Comparison of ENCODE assay signal across 1 cellular context in the genomic region with DNA sequence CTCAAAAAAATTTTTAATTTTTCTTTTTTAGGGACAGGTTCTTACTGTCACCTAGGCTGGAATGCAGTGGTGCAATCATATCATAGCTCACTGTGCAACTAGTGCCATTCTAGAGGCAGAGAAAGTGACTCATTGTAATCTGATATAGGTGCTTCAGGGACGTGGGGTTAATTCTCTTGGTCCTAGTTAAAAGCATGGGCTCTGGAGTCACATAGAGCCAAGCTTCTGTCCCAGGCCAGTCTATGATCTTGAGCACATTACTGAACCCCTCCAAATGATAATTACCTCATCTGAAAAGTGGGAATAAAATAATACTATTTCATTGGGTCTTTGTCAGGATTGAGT.
A peak's percentile ranks its signal among the peaks of the same experiment; 100 is the strongest.
TF ChIP-seq lines count a peak whose summit lies in the region.

No MANE protein-coding gene starts in this region.

TF ChIP-seq in HEK293, 187 proteins besides CTCF, POLR2A, EP300 and RAD21 (continued from another document and continues in another):
- TF ChIP-seq ZNF350 (tag by site-specific recombination; IDR thresholded peaks at IDR 0.05) (no peak), MYNN (tag by site-specific recombination; IDR thresholded peaks at IDR 0.05; ENCODE audit: borderline replicate concordance) (peak; percentile 82), YY2 (tag by site-specific recombination; IDR thresholded peaks at IDR 0.05) (no peak), MZF1 (tag by site-specific recombination; IDR thresholded peaks at IDR 0.05; ENCODE audit: borderline replicate concordance) (no peak), ZNF555 (tag by site-specific recombination; conservative IDR thresholded peaks at IDR 0.05) (no peak), ZNF530 (tag by site-specific recombination; IDR thresholded peaks at IDR 0.05; ENCODE audit: low read depth) (no peak), ZNF664 (tag by site-specific recombination; IDR thresholded peaks at IDR 0.05) (0 out of 2 replicates have a peak, but pooled peaks have one; percentile 22), ZNF132 (tag by site-specific recombination; IDR thresholded peaks at IDR 0.05; ENCODE audit: borderline replicate concordance) (no peak), ZNF776 (tag by site-specific recombination; IDR thresholded peaks at IDR 0.05; ENCODE audit: borderline replicate concordance) (no peak), ZFP3 (tag by site-specific recombination; IDR thresholded peaks at IDR 0.05; ENCODE audit: low read depth) (no peak), ZNF302 (tag by site-specific recombination; IDR thresholded peaks at IDR 0.05; ENCODE audit: low read depth) (no peak), ZNF175 (tag by site-specific recombination; IDR thresholded peaks at IDR 0.05) (no peak), ZNF660 (tag by site-specific recombination; IDR thresholded peaks at IDR 0.05) (peak; percentile 72; the same call in 1 of the 2 replicates), KLF7 (tag by site-specific recombination; IDR thresholded peaks at IDR 0.05; ENCODE audit: borderline replicate concordance) (no peak), ZNF707 (tag by site-specific recombination; IDR thresholded peaks at IDR 0.05) (no peak), ZNF391 (tag by site-specific recombination; IDR thresholded peaks at IDR 0.05; ENCODE audit: borderline replicate concordance, low read depth) (no peak; the same call in 1 of the 2 replicates), KLF8 (tag by site-specific recombination; IDR thresholded peaks at IDR 0.05) (peak; percentile 70; the same call in 1 of the 2 replicates), KLF10 (tag by site-specific recombination; IDR thresholded peaks at IDR 0.05) (peak; percentile 91), ZNF654 (tag by site-specific recombination; IDR thresholded peaks at IDR 0.05; ENCODE audit: low read depth) (no peak), ZNF501 (tag by site-specific recombination; IDR thresholded peaks at IDR 0.05) (0 out of 2 replicates have a peak, but pooled peaks have one; percentile 16), ZNF174 (tag by site-specific recombination; IDR thresholded peaks at IDR 0.05) (no peak), ZNF202 (tag by site-specific recombination; IDR thresholded peaks at IDR 0.05; ENCODE audit: borderline replicate concordance) (no peak), ZNF169 (tag by site-specific recombination; IDR thresholded peaks at IDR 0.05) (no peak), ZNF292 (tag by site-specific recombination; IDR thresholded peaks at IDR 0.05; ENCODE audit: borderline replicate concordance, low read depth) (no peak), ZNF629 (tag by site-specific recombination; IDR thresholded peaks at IDR 0.05) (peak; percentile 79), ZNF426 (tag by site-specific recombination; IDR thresholded peaks at IDR 0.05) (no peak), ZNF221 (tag by site-specific recombination; IDR thresholded peaks at IDR 0.05; ENCODE audit: borderline replicate concordance) (no peak), FEZF1 (tag by site-specific recombination; IDR thresholded peaks at IDR 0.05) (no peak), GFI1B (tag by site-specific recombination; IDR thresholded peaks at IDR 0.05) (no peak), ZIC2 (tag by site-specific recombination; IDR thresholded peaks at IDR 0.05) (no peak), ZNF19 (tag by site-specific recombination; IDR thresholded peaks at IDR 0.05; ENCODE audit: low read depth) (no peak)
- TF ChIP-seq, protein P1, sequence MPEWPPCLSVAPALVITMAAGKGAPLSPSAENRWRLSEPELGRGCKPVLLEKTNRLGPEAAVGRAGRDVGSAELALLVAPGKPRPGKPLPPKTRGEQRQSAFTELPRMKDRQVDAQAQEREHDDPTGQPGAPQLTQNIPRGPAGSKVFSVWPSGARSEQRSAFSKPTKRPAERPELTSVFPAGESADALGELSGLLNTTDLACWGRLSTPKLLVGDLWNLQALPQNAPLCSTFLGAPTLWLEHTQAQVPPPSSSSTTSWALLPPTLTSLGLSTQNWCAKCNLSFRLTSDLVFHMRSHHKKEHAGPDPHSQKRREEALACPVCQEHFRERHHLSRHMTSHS (tag by site-specific recombination; IDR thresholded peaks at IDR 0.05) = no peak
- TF ChIP-seq, protein P2, sequence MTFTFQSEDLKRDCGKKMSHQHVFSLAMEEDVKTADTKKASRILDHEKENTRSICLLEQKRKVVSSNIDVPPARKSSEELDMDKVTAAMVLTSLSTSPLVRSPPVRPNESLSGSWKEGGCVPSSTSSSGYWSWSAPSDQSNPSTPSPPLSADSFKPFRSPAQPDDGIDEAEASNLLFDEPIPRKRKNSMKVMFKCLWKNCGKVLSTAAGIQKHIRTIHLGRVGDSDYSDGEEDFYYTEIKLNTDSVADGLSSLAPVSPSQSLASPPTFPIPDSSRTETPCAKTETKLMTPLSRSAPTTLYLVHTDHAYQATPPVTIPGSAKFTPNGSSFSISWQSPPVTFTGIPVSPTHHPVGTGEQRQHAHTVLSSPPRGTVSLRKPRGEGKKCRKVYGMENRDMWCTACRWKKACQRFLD (tag by site-specific recombination; IDR thresholded peaks at IDR 0.05) = no peak
- TF ChIP-seq, protein P3, sequence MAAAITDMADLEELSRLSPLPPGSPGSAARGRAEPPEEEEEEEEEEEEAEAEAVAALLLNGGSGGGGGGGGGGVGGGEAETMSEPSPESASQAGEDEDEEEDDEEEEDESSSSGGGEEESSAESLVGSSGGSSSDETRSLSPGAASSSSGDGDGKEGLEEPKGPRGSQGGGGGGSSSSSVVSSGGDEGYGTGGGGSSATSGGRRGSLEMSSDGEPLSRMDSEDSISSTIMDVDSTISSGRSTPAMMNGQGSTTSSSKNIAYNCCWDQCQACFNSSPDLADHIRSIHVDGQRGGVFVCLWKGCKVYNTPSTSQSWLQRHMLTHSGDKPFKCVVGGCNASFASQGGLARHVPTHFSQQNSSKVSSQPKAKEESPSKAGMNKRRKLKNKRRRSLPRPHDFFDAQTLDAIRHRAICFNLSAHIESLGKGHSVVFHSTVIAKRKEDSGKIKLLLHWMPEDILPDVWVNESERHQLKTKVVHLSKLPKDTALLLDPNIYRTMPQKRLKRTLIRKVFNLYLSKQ (tag by site-specific recombination; IDR thresholded peaks at IDR 0.05; ENCODE audit: borderline replicate concordance) = no peak
- TF ChIP-seq, protein P4, sequence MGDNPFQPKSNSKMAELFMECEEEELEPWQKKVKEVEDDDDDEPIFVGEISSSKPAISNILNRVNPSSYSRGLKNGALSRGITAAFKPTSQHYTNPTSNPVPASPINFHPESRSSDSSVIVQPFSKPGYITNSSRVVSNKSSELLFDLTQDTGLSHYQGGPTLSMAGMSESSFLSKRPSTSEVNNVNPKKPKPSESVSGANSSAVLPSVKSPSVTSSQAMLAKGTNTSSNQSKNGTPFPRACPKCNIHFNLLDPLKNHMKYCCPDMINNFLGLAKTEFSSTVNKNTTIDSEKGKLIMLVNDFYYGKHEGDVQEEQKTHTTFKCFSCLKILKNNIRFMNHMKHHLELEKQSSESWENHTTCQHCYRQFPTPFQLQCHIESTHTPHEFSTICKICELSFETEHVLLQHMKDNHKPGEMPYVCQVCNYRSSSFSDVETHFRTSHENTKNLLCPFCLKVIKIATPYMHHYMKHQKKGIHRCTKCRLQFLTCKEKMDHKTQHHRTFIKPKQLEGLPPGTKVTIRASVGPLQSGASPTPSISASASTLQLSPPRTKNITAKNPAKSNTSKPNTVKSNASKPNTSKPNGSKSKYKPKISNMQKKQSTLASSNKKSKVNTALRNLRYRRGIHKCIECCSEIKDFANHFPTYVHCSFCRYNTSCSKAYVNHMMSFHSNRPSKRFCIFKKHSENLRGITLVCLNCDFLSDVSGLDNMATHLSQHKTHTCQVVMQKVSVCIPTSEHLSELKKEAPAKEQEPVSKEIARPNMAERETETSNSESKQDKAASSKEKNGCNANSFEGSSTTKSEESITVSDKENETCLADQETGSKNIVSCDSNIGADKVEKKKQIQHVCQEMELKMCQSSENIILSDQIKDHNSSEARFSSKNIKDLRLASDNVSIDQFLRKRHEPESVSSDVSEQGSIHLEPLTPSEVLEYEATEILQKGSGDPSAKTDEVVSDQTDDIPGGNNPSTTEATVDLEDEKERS (tag by site-specific recombination; IDR thresholded peaks at IDR 0.05) = no peak
- TF ChIP-seq, protein P5, sequence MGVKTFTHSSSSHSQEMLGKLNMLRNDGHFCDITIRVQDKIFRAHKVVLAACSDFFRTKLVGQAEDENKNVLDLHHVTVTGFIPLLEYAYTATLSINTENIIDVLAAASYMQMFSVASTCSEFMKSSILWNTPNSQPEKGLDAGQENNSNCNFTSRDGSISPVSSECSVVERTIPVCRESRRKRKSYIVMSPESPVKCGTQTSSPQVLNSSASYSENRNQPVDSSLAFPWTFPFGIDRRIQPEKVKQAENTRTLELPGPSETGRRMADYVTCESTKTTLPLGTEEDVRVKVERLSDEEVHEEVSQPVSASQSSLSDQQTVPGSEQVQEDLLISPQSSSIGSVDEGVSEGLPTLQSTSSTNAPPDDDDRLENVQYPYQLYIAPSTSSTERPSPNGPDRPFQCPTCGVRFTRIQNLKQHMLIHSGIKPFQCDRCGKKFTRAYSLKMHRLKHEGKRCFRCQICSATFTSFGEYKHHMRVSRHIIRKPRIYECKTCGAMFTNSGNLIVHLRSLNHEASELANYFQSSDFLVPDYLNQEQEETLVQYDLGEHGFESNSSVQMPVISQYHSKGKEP (tag by site-specific recombination; IDR thresholded peaks at IDR 0.05) = peak; percentile 96
- TF ChIP-seq, protein P6, sequence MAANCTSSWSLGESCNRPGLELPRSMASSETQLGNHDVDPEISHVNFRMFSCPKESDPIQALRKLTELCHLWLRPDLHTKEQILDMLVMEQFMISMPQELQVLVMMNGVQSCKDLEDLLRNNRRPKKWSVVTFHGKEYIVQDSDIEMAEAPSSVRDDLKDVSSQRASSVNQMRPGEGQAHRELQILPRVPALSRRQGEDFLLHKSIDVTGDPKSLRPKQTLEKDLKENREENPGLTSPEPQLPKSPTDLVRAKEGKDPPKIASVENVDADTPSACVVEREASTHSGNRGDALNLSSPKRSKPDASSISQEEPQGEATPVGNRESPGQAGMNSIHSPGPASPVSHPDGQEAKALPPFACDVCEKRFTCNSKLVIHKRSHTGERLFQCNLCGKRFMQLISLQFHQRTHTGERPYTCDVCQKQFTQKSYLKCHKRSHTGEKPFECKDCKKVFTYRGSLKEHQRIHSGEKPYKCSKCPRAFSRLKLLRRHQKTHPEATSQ (tag by site-specific recombination; IDR thresholded peaks at IDR 0.05) = no peak
- TF ChIP-seq, protein P7, sequence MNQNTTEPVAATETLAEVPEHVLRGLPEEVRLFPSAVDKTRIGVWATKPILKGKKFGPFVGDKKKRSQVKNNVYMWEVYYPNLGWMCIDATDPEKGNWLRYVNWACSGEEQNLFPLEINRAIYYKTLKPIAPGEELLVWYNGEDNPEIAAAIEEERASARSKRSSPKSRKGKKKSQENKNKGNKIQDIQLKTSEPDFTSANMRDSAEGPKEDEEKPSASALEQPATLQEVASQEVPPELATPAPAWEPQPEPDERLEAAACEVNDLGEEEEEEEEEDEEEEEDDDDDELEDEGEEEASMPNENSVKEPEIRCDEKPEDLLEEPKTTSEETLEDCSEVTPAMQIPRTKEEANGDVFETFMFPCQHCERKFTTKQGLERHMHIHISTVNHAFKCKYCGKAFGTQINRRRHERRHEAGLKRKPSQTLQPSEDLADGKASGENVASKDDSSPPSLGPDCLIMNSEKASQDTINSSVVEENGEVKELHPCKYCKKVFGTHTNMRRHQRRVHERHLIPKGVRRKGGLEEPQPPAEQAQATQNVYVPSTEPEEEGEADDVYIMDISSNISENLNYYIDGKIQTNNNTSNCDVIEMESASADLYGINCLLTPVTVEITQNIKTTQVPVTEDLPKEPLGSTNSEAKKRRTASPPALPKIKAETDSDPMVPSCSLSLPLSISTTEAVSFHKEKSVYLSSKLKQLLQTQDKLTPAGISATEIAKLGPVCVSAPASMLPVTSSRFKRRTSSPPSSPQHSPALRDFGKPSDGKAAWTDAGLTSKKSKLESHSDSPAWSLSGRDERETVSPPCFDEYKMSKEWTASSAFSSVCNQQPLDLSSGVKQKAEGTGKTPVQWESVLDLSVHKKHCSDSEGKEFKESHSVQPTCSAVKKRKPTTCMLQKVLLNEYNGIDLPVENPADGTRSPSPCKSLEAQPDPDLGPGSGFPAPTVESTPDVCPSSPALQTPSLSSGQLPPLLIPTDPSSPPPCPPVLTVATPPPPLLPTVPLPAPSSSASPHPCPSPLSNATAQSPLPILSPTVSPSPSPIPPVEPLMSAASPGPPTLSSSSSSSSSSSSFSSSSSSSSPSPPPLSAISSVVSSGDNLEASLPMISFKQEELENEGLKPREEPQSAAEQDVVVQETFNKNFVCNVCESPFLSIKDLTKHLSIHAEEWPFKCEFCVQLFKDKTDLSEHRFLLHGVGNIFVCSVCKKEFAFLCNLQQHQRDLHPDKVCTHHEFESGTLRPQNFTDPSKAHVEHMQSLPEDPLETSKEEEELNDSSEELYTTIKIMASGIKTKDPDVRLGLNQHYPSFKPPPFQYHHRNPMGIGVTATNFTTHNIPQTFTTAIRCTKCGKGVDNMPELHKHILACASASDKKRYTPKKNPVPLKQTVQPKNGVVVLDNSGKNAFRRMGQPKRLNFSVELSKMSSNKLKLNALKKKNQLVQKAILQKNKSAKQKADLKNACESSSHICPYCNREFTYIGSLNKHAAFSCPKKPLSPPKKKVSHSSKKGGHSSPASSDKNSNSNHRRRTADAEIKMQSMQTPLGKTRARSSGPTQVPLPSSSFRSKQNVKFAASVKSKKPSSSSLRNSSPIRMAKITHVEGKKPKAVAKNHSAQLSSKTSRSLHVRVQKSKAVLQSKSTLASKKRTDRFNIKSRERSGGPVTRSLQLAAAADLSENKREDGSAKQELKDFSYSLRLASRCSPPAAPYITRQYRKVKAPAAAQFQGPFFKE (tag by site-specific recombination; IDR thresholded peaks at IDR 0.05; ENCODE audit: borderline replicate concordance) = no peak
- TF ChIP-seq, protein P8, sequence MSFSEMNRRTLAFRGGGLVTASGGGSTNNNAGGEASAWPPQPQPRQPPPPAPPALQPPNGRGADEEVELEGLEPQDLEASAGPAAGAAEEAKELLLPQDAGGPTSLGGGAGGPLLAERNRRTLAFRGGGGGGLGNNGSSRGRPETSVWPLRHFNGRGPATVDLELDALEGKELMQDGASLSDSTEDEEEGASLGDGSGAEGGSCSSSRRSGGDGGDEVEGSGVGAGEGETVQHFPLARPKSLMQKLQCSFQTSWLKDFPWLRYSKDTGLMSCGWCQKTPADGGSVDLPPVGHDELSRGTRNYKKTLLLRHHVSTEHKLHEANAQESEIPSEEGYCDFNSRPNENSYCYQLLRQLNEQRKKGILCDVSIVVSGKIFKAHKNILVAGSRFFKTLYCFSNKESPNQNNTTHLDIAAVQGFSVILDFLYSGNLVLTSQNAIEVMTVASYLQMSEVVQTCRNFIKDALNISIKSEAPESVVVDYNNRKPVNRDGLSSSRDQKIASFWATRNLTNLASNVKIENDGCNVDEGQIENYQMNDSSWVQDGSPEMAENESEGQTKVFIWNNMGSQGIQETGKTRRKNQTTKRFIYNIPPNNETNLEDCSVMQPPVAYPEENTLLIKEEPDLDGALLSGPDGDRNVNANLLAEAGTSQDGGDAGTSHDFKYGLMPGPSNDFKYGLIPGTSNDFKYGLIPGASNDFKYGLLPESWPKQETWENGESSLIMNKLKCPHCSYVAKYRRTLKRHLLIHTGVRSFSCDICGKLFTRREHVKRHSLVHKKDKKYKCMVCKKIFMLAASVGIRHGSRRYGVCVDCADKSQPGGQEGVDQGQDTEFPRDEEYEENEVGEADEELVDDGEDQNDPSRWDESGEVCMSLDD (tag by site-specific recombination; IDR thresholded peaks at IDR 0.05) = no peak
